In the genomic region with DNA sequence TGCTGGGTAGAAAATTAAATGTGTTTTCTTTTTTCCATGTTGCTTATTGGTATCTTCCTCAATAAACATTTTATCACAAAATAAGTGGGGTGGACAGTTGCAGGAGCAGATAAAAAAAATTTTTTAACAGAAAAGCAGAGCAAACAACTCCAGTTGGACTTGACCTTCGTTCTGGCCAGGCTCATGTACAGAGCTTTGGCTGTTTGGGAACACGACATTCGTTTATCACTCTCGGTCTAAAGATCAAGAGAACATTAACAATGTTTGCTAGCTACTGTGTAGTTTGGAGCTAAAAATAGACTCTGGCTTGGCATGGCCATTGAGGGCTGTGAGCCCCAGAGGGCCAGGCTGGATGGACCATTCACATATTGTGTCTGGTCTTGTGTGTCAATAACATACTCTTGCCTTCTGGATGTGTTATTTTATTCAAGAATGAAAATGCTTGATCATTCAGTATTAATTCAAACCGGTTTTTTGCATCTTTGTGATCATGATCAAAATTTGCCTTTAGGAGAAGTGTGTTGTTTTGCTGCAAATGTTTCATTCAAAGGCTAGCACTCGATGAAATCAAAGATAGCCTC, we compare ENCODE assay signal across 1 cellular context.
A peak's percentile ranks its signal among the peaks of the same experiment; 100 is the strongest.
TF ChIP-seq lines count a peak whose summit lies in the region.

No MANE protein-coding gene starts in this region.

TF ChIP-seq in HepG2, 621 proteins besides CTCF, POLR2A, EP300 and RAD21 (continued from another document and continues in another):
- TF ChIP-seq, protein P1, sequence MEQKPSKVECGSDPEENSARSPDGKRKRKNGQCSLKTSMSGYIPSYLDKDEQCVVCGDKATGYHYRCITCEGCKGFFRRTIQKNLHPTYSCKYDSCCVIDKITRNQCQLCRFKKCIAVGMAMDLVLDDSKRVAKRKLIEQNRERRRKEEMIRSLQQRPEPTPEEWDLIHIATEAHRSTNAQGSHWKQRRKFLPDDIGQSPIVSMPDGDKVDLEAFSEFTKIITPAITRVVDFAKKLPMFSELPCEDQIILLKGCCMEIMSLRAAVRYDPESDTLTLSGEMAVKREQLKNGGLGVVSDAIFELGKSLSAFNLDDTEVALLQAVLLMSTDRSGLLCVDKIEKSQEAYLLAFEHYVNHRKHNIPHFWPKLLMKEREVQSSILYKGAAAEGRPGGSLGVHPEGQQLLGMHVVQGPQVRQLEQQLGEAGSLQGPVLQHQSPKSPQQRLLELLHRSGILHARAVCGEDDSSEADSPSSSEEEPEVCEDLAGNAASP (CRISPR knock-in tag; IDR thresholded peaks at IDR 0.05; ENCODE audit: borderline replicate concordance), result peak; percentile 96
- TF ChIP-seq CHD2 (IDR thresholded peaks at IDR 0.05; ENCODE audit: low read depth, low read length) (no peak), RXRA (CRISPR knock-in tag; IDR thresholded peaks at IDR 0.05) (peak; percentile 92; the same call in 1 of the 2 replicates), ATF7-NPFF (CRISPR knock-in tag; IDR thresholded peaks at IDR 0.05; ENCODE audit: low read depth) (no peak), PAWR (CRISPR knock-in tag; IDR thresholded peaks at IDR 0.05; ENCODE audit: borderline replicate concordance) (no peak), ZFP36 (IDR thresholded peaks at IDR 0.05; ENCODE audit: borderline replicate concordance, low read depth, low read length, partially characterized antibody) (no peak), JUN (CRISPR knock-in tag; IDR thresholded peaks at IDR 0.05) (peak; percentile 69), SMARCC2 (IDR thresholded peaks at IDR 0.05) (no peak), NR3C1 (CRISPR knock-in tag; IDR thresholded peaks at IDR 0.05) (no peak), SALL2 (CRISPR knock-in tag; IDR thresholded peaks at IDR 0.05) (no peak), PPARG (CRISPR knock-in tag; conservative IDR thresholded peaks at IDR 0.05) (peak; percentile 88), ZNF792 (CRISPR knock-in tag; IDR thresholded peaks at IDR 0.05) (peak; percentile 94; the same call in 1 of the 2 replicates), RCOR2 (CRISPR knock-in tag; IDR thresholded peaks at IDR 0.05) (peak; percentile 88), CBX5 (CRISPR knock-in tag; IDR thresholded peaks at IDR 0.05; ENCODE audit: borderline replicate concordance) (peak; percentile 82; the same call in 1 of the 2 replicates), SNAPC2 (CRISPR knock-in tag; IDR thresholded peaks at IDR 0.05) (no peak), MAZ (IDR thresholded peaks at IDR 0.05; ENCODE audit: borderline replicate concordance, low read depth, low read length) (no peak), MAZ (CRISPR knock-in tag; IDR thresholded peaks at IDR 0.05; ENCODE audit: low read depth) (no peak), HMG20B (CRISPR knock-in tag; conservative IDR thresholded peaks at IDR 0.05) (peak; percentile 72; the same call in 1 of the 2 replicates), ZNF468 (CRISPR knock-in tag; IDR thresholded peaks at IDR 0.05) (no peak), ZNF782 (CRISPR knock-in tag; IDR thresholded peaks at IDR 0.05; ENCODE audit: borderline replicate concordance) (no peak; the same call in 1 of the 2 replicates), ZNF510 (CRISPR knock-in tag; IDR thresholded peaks at IDR 0.05; ENCODE audit: low read depth) (0 out of 2 replicates have a peak, but pooled peaks have one; percentile 29), ZSCAN30 (CRISPR knock-in tag; IDR thresholded peaks at IDR 0.05) (no peak), ZBTB20 (CRISPR knock-in tag; IDR thresholded peaks at IDR 0.05; ENCODE audit: borderline replicate concordance, low read depth) (peak; percentile 85; the same call in 1 of the 2 replicates), PRMT3 (CRISPR knock-in tag; IDR thresholded peaks at IDR 0.05; ENCODE audit: borderline replicate concordance, low read depth) (no peak), RBM22 (optimal IDR thresholded peaks at IDR 0.05; ENCODE audit: low read length) (peak; percentile 80), TEAD2 (CRISPR knock-in tag; IDR thresholded peaks at IDR 0.05) (no peak), CBFB (CRISPR knock-in tag; IDR thresholded peaks at IDR 0.05) (peak; percentile 73; the same call in 1 of the 2 replicates), MAFF (IDR thresholded peaks at IDR 0.05; ENCODE audit: low read depth, low read length) (0 out of 2 replicates have a peak, but pooled peaks have one; percentile 0), NR2C2 (CRISPR knock-in tag; IDR thresholded peaks at IDR 0.05; ENCODE audit: borderline replicate concordance) (no peak)
- TF ChIP-seq, protein P2, sequence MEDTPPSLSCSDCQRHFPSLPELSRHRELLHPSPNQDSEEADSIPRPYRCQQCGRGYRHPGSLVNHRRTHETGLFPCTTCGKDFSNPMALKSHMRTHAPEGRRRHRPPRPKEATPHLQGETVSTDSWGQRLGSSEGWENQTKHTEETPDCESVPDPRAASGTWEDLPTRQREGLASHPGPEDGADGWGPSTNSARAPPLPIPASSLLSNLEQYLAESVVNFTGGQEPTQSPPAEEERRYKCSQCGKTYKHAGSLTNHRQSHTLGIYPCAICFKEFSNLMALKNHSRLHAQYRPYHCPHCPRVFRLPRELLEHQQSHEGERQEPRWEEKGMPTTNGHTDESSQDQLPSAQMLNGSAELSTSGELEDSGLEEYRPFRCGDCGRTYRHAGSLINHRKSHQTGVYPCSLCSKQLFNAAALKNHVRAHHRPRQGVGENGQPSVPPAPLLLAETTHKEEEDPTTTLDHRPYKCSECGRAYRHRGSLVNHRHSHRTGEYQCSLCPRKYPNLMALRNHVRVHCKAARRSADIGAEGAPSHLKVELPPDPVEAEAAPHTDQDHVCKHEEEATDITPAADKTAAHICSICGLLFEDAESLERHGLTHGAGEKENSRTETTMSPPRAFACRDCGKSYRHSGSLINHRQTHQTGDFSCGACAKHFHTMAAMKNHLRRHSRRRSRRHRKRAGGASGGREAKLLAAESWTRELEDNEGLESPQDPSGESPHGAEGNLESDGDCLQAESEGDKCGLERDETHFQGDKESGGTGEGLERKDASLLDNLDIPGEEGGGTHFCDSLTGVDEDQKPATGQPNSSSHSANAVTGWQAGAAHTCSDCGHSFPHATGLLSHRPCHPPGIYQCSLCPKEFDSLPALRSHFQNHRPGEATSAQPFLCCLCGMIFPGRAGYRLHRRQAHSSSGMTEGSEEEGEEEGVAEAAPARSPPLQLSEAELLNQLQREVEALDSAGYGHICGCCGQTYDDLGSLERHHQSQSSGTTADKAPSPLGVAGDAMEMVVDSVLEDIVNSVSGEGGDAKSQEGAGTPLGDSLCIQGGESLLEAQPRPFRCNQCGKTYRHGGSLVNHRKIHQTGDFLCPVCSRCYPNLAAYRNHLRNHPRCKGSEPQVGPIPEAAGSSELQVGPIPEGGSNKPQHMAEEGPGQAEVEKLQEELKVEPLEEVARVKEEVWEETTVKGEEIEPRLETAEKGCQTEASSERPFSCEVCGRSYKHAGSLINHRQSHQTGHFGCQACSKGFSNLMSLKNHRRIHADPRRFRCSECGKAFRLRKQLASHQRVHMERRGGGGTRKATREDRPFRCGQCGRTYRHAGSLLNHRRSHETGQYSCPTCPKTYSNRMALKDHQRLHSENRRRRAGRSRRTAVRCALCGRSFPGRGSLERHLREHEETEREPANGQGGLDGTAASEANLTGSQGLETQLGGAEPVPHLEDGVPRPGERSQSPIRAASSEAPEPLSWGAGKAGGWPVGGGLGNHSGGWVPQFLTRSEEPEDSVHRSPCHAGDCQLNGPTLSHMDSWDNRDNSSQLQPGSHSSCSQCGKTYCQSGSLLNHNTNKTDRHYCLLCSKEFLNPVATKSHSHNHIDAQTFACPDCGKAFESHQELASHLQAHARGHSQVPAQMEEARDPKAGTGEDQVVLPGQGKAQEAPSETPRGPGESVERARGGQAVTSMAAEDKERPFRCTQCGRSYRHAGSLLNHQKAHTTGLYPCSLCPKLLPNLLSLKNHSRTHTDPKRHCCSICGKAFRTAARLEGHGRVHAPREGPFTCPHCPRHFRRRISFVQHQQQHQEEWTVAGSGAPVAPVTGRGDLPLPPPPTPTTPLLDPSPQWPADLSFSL (CRISPR knock-in tag; IDR thresholded peaks at IDR 0.05), result no peak
- TF ChIP-seq, protein P3, sequence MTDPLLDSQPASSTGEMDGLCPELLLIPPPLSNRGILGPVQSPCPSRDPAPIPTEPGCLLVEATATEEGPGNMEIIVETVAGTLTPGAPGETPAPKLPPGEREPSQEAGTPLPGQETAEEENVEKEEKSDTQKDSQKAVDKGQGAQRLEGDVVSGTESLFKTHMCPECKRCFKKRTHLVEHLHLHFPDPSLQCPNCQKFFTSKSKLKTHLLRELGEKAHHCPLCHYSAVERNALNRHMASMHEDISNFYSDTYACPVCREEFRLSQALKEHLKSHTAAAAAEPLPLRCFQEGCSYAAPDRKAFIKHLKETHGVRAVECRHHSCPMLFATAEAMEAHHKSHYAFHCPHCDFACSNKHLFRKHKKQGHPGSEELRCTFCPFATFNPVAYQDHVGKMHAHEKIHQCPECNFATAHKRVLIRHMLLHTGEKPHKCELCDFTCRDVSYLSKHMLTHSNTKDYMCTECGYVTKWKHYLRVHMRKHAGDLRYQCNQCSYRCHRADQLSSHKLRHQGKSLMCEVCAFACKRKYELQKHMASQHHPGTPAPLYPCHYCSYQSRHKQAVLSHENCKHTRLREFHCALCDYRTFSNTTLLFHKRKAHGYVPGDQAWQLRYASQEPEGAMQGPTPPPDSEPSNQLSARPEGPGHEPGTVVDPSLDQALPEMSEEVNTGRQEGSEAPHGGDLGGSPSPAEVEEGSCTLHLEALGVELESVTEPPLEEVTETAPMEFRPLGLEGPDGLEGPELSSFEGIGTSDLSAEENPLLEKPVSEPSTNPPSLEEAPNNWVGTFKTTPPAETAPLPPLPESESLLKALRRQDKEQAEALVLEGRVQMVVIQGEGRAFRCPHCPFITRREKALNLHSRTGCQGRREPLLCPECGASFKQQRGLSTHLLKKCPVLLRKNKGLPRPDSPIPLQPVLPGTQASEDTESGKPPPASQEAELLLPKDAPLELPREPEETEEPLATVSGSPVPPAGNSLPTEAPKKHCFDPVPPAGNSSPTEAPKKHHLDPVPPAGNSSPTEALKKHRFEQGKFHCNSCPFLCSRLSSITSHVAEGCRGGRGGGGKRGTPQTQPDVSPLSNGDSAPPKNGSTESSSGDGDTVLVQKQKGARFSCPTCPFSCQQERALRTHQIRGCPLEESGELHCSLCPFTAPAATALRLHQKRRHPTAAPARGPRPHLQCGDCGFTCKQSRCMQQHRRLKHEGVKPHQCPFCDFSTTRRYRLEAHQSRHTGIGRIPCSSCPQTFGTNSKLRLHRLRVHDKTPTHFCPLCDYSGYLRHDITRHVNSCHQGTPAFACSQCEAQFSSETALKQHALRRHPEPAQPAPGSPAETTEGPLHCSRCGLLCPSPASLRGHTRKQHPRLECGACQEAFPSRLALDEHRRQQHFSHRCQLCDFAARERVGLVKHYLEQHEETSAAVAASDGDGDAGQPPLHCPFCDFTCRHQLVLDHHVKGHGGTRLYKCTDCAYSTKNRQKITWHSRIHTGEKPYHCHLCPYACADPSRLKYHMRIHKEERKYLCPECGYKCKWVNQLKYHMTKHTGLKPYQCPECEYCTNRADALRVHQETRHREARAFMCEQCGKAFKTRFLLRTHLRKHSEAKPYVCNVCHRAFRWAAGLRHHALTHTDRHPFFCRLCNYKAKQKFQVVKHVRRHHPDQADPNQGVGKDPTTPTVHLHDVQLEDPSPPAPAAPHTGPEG (CRISPR knock-in tag; IDR thresholded peaks at IDR 0.05), result no peak
- TF ChIP-seq, protein P4, sequence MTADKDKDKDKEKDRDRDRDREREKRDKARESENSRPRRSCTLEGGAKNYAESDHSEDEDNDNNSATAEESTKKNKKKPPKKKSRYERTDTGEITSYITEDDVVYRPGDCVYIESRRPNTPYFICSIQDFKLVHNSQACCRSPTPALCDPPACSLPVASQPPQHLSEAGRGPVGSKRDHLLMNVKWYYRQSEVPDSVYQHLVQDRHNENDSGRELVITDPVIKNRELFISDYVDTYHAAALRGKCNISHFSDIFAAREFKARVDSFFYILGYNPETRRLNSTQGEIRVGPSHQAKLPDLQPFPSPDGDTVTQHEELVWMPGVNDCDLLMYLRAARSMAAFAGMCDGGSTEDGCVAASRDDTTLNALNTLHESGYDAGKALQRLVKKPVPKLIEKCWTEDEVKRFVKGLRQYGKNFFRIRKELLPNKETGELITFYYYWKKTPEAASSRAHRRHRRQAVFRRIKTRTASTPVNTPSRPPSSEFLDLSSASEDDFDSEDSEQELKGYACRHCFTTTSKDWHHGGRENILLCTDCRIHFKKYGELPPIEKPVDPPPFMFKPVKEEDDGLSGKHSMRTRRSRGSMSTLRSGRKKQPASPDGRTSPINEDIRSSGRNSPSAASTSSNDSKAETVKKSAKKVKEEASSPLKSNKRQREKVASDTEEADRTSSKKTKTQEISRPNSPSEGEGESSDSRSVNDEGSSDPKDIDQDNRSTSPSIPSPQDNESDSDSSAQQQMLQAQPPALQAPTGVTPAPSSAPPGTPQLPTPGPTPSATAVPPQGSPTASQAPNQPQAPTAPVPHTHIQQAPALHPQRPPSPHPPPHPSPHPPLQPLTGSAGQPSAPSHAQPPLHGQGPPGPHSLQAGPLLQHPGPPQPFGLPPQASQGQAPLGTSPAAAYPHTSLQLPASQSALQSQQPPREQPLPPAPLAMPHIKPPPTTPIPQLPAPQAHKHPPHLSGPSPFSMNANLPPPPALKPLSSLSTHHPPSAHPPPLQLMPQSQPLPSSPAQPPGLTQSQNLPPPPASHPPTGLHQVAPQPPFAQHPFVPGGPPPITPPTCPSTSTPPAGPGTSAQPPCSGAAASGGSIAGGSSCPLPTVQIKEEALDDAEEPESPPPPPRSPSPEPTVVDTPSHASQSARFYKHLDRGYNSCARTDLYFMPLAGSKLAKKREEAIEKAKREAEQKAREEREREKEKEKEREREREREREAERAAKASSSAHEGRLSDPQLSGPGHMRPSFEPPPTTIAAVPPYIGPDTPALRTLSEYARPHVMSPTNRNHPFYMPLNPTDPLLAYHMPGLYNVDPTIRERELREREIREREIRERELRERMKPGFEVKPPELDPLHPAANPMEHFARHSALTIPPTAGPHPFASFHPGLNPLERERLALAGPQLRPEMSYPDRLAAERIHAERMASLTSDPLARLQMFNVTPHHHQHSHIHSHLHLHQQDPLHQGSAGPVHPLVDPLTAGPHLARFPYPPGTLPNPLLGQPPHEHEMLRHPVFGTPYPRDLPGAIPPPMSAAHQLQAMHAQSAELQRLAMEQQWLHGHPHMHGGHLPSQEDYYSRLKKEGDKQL (CRISPR knock-in tag; IDR thresholded peaks at IDR 0.05; ENCODE audit: low read depth), result peak; percentile 90
- TF ChIP-seq, protein P5, sequence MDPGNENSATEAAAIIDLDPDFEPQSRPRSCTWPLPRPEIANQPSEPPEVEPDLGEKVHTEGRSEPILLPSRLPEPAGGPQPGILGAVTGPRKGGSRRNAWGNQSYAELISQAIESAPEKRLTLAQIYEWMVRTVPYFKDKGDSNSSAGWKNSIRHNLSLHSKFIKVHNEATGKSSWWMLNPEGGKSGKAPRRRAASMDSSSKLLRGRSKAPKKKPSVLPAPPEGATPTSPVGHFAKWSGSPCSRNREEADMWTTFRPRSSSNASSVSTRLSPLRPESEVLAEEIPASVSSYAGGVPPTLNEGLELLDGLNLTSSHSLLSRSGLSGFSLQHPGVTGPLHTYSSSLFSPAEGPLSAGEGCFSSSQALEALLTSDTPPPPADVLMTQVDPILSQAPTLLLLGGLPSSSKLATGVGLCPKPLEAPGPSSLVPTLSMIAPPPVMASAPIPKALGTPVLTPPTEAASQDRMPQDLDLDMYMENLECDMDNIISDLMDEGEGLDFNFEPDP (CRISPR knock-in tag; conservative IDR thresholded peaks at IDR 0.05), result no peak
- TF ChIP-seq, protein P6, sequence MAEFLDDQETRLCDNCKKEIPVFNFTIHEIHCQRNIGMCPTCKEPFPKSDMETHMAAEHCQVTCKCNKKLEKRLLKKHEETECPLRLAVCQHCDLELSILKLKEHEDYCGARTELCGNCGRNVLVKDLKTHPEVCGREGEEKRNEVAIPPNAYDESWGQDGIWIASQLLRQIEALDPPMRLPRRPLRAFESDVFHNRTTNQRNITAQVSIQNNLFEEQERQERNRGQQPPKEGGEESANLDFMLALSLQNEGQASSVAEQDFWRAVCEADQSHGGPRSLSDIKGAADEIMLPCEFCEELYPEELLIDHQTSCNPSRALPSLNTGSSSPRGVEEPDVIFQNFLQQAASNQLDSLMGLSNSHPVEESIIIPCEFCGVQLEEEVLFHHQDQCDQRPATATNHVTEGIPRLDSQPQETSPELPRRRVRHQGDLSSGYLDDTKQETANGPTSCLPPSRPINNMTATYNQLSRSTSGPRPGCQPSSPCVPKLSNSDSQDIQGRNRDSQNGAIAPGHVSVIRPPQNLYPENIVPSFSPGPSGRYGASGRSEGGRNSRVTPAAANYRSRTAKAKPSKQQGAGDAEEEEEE (CRISPR knock-in tag; IDR thresholded peaks at IDR 0.05; ENCODE audit: borderline replicate concordance), result no peak
